24 cellular contexts compared by ENCODE assay signal in the genomic region with DNA sequence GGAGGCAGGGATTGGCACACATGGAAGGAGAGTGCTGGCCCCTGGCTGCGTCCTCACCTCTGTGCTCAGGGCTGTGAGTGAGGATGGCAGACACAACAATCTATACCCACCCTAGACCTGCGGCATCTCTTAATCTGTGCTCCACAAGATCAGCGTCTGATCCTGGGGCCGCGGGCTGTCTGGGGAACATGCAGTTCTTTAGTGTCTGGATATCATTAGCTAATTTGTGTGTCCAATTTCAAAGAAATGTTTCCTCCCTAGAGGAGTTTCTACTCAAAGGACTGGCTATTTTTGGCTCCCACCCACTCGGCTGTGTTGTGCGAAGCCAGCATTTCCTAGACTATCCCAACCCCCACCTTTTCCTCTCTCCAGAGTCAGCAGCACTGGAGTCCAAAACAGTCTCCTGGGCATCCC.
DNase-seq lines count a peak whose midpoint lies in the region; ATAC-seq and TF ChIP-seq lines count a peak whose summit lies in the region.
"Had no signal": no experiment of that assay in that cellular context is flagged by ENCODE, and none has a peak within 500 bp of the region (broad histone marks: within the 10 kb centered on the region; RNA-seq: fewer than 3 reads in every experiment).

No MANE protein-coding gene starts in this region.

- no peak overlapping the region for H3K4me3 ChIP-seq in aorta (ENCODE audit: low read length in 2 of 2)
- H3K4me3 ChIP-seq in stomach: no peak overlapping the region
- H3K4me3 ChIP-seq in OCI-LY7 (ENCODE audit: low read depth, low read length, poor library complexity, severe bottlenecking): no peak overlapping the region

- TF ChIP-seq POLR2A in stomach (IDR thresholded peaks at IDR 0.05): no peak

- no peaks in the 10 kb centered on the region for H3K9me2 ChIP-seq in OCI-LY7 (ENCODE audit: insufficient read depth, low read length)

- intact Hi-C loops in Right ventricle myocardium inferior (cut with DNase I) (no loop called here), cardiac septum (cut with DNase I) (loop anchor here (10.0 kb wide), 2 partner anchors 234 to 724 kb away; no protein-coding TSS in a partner anchor), aorta (cut with DNase I) (loop anchor here in 1 of 2 donors (5.0 kb wide), 1 partner anchor 79 kb away; no protein-coding TSS in a partner anchor), stomach (cut with DNase I; ENCODE audit: low total_unique reads) (no loop called here), OCI-LY7 (cut with micrococcal nuclease; ENCODE audit: unreplicated experiment) (no loop called here)

- H3K4me1 ChIP-seq in aorta (ENCODE audit: control insufficient read depth in 1 of 2, insufficient read depth in 2 of 2, low read length in 2 of 2): no peaks in the 10 kb centered on the region
- peaks cover 14 to 25% (median 18%) of the 10 kb centered on the region in 4 donors for H3K4me1 ChIP-seq in stomach
- H3K4me1 ChIP-seq in OCI-LY7 (ENCODE audit: insufficient read depth, low read length, poor library complexity, severe bottlenecking): no peaks in the 10 kb centered on the region

- ATAC-seq in Right ventricle myocardium inferior (peak; percentile 42), aorta (ENCODE audit: low FRiP score) (peak; percentile 72)
- ATAC-seq: natural killer cell; stimulated activated naive CD8-positive, alpha-beta T cell treated with anti-CD3 and anti-CD28 coated beads, Interleukin-15, Interleukin-2, amounts not matched to agents 100 U/mL and 50 U/mL, for 24 hours had no signal

- H3K27ac ChIP-seq in aorta (ENCODE audit: low read depth in 1 of 2, low read length in 2 of 2): no peak overlapping the region
- H3K27ac ChIP-seq in stomach: peak overlapping the region in 2 of 5 donors; percentile 37 to 53
- H3K27ac ChIP-seq in OCI-LY7 (ENCODE audit: low read depth, low read length, poor library complexity, severe bottlenecking): no peak overlapping the region
- H3K27ac ChIP-seq: 22Rv1, brain microvascular endothelial cell, epithelial cell of prostate had no signal

- no peak overlapping the region for H2AFZ ChIP-seq in OCI-LY7 (ENCODE audit: low read length)

- no TSS peak for BruUV-seq in OCI-LY7 (replicated peaks; lab: Mats Ljungman, UMichigan)

- H3K4me2 ChIP-seq in OCI-LY7 (ENCODE audit: low read length): no peak overlapping the region

- H3K9me3 ChIP-seq in aorta (ENCODE audit: control insufficient read depth, low read length) (no peaks in the 10 kb centered on the region), stomach (no peaks in the 10 kb centered on the region), OCI-LY7 (ENCODE audit: low read length) (no peaks in the 10 kb centered on the region)

- H3K27me3 ChIP-seq in aorta (ENCODE audit: control insufficient read depth in 1 of 2, insufficient read depth in 2 of 2, low read length in 1 of 2) (no peaks in the 10 kb centered on the region), stomach (no peaks in the 10 kb centered on the region)
- H3K27me3 ChIP-seq: brain microvascular endothelial cell had no signal

- DNase-seq in Right ventricle myocardium inferior (ENCODE audit: missing footprints): no peak
- no peak for DNase-seq in cardiac septum (ENCODE audit: low spot score)
- peak; percentile 18 for DNase-seq in fibroblast of the conjunctiva (ENCODE audit: low read depth)
- DNase-seq in left kidney (ENCODE audit: low read depth, low spot score): peak; percentile 34
- DNase-seq in aorta: peak in 1 of 2 donors; percentile 48
- no peak for DNase-seq in activated gamma-delta T cell treated with Interleukin-2 at 50 U/mL for 16 hours
- no peak for DNase-seq in stomach
- no peak for DNase-seq in OCI-LY7 (ENCODE audit: low spot score)
- DNase-seq: activated CD4-positive, alpha-beta T cell treated with anti-CD3 and anti-CD28 coated beads, Interleukin-2, amount 50 U/mL, for 4 hours; activated naive CD4-positive, alpha-beta T cell treated with anti-CD3 and anti-CD28 coated beads, Interleukin-2, amount 10 ng/mL, durations not matched to agents 7 days and 5 days; activated T-cell treated with anti-CD3 and anti-CD28 coated beads for 4 hours; brain microvascular endothelial cell; EL; Karpas-422; mesendoderm; natural killer cell; NCI-H1092 treated with DMSO at 0.1 percent for 48 hours; NCI-H2107; NCI-H524; stimulated activated CD4-positive, alpha-beta T cell treated with anti-CD3 and anti-CD28 coated beads, Interleukin-2, amount 100 ng/mL, for 24 hours; stimulated activated naive CD8-positive, alpha-beta T cell treated with anti-CD3 and anti-CD28 coated beads, Interleukin-15, Interleukin-2, amounts not matched to agents 100 U/mL and 50 U/mL, for 24 hours; T-helper 2 cell had no signal

- TF ChIP-seq EP300 in stomach (IDR thresholded peaks at IDR 0.05): no peak

- no peaks in the 10 kb centered on the region for H3K79me2 ChIP-seq in OCI-LY7 (ENCODE audit: insufficient read depth, low read depth, low read length)

- POLR2A ChIA-PET in OCI-LY7 (lab: Charles Lee): no interaction called here

- CTCF ChIA-PET in OCI-LY7 (lab: Charles Lee; ENCODE audit: unreplicated experiment): no interaction called here

- WGBS in aorta, 2 donors: 1 to 6% methylated on average over 7 of the region's 7 CpGs
- 59 to 82% (median 74%) methylated on average over 7 of the region's 7 CpGs for WGBS in stomach, 5 donors

- no peaks in the 10 kb centered on the region for H3K36me3 ChIP-seq in aorta (ENCODE audit: control insufficient read depth in 1 of 2, insufficient read depth in 2 of 2, low read length in 1 of 2)
- no peaks in the 10 kb centered on the region for H3K36me3 ChIP-seq in stomach
- no peaks in the 10 kb centered on the region for H3K36me3 ChIP-seq in OCI-LY7 (ENCODE audit: insufficient read depth, low read length)
- H3K36me3 ChIP-seq: brain microvascular endothelial cell had no signal

- H4K20me1 ChIP-seq in OCI-LY7 (ENCODE audit: insufficient read depth, low read length): no peaks in the 10 kb centered on the region

- no peak for TF ChIP-seq CTCF in stomach (IDR thresholded peaks at IDR 0.05)
- TF ChIP-seq CTCF in OCI-LY7 (conservative IDR thresholded peaks at IDR 0.05; ENCODE audit: low read length): no peak

Comparison
In these comparisons a context has a peak if more than half of its experiments do, and no peak if none do; other contexts are left out.
1. DNase-seq: peak in fibroblast of the conjunctiva (single experiment) and left kidney (single experiment); none in Right ventricle myocardium inferior (single experiment), cardiac septum (single experiment), activated gamma-delta T cell treated with Interleukin-2 at 50 U/mL for 16 hours (single experiment), stomach (single experiment) and OCI-LY7 (single experiment).